In genomic region chr2:10820562-10820961, GRCh38 we compare ENCODE assay signal across 20 cellular contexts. TPM values are rescaled to one million over a fixed set of nuclear protein-coding genes. Genes with fewer than 3 reads are reported as not detected.
DNase-seq lines count a peak whose midpoint lies in the region; ATAC-seq, FAIRE-seq and TF ChIP-seq lines count a peak whose summit lies in the region.
"Had no signal": no experiment of that assay in that cellular context is flagged by ENCODE, and none has a peak within 500 bp of the region (broad histone marks: within the 10 kb centered on the region; RNA-seq: fewer than 3 reads in every experiment).

No MANE protein-coding gene starts in this region.

- H3K27me3 ChIP-seq in right lobe of liver (no peaks in the 10 kb centered on the region), HepG2 (ENCODE audit: control insufficient read depth in 1 of 2, insufficient read depth in 2 of 2, low read length in 2 of 2) (peaks cover 0 to 61% of the 10 kb centered on the region in 2 experiments; a peak in 3 of 5 replicates), ovary (no peaks in the 10 kb centered on the region)

- no peak overlapping the region for H2AFZ ChIP-seq in HepG2 (ENCODE audit: low read length)

- no peak for TF ChIP-seq POLR2A in right lobe of liver (IDR thresholded peaks at IDR 0.05)
- TF ChIP-seq POLR2A in HepG2 (IDR thresholded peaks at IDR 0.05; ENCODE audit: insufficient read depth in 1 of 2, low read depth in 2 of 2, low read length in 2 of 2): no peak
- no peak for TF ChIP-seq POLR2A in ovary (IDR thresholded peaks at IDR 0.05)

- H3K36me3 ChIP-seq in right lobe of liver (no peaks in the 10 kb centered on the region), HepG2 (replicated peaks in 1 of 2; ENCODE audit: control insufficient read depth in 1 of 2, insufficient read depth in 2 of 2, low read length in 2 of 2) (no peaks in the 10 kb centered on the region), ovary (no peaks in the 10 kb centered on the region)

- H3K4me1 Mint-ChIP-seq in activated naive CD4-positive, alpha-beta T cell treated with anti-CD3 and anti-CD28 coated beads, Interleukin-2, amount 10 ng/mL, durations not matched to agents 7 days and 5 days: no peaks in the 10 kb centered on the region
- H3K4me1 Mint-ChIP-seq in activated CD4-positive, alpha-beta memory T cell treated with anti-CD3 and anti-CD28 coated beads, Interleukin-2, amount 10 ng/mL, durations not matched to agents 7 days and 5 days: no peaks in the 10 kb centered on the region
- H3K4me1 Mint-ChIP-seq: CD8-positive, alpha-beta memory T cell had no signal

- no peaks in the 10 kb centered on the region for H3K9me3 Mint-ChIP-seq in activated naive CD4-positive, alpha-beta T cell treated with anti-CD3 and anti-CD28 coated beads, Interleukin-2, amount 10 ng/mL, durations not matched to agents 7 days and 5 days
- H3K9me3 Mint-ChIP-seq in activated CD4-positive, alpha-beta memory T cell treated with anti-CD3 and anti-CD28 coated beads, Interleukin-2, amount 10 ng/mL, durations not matched to agents 7 days and 5 days: no peaks in the 10 kb centered on the region
- H3K9me3 Mint-ChIP-seq: CD8-positive, alpha-beta memory T cell had no signal

- intact Hi-C loops in right lobe of liver (cut with DNase I) (no loop called here), HepG2 (cut with micrococcal nuclease; ENCODE audit: unreplicated experiment) (no loop called here), left cardiac atrium (cut with DNase I) (no loop called here), ovary (cut with DNase I) (no loop called here)

- POLR2A ChIA-PET in HepG2 (lab: Yijun Ruan, JAX): no interaction called here
- POLR2A ChIA-PET in activated CD4-positive, alpha-beta memory T cell treated with anti-CD3 and anti-CD28 coated beads, Interleukin-2, amount 10 ng/mL, durations not matched to agents 7 days and 5 days (lab: Charles Lee): interaction anchor here (0.9 kb wide), 1 partner anchor 8 kb away, joined by 4 read pairs; no protein-coding TSS in a partner anchor

- CTCF ChIA-PET in HepG2 (lab: Yijun Ruan, JAX; ENCODE audit: low intra/inter-chr PET ratio, low total read pairs): no interaction called here
- CTCF ChIA-PET in activated naive CD4-positive, alpha-beta T cell treated with anti-CD3 and anti-CD28 coated beads, Interleukin-2, amount 10 ng/mL, durations not matched to agents 7 days and 5 days (lab: Charles Lee): interaction anchor here (1.1 to 1.4 kb wide), 2 partner anchors 12 to 15 kb away, joined by 3 to 5 read pairs; no protein-coding TSS in a partner anchor
- CTCF ChIA-PET in activated CD4-positive, alpha-beta memory T cell treated with anti-CD3 and anti-CD28 coated beads, Interleukin-2, amount 10 ng/mL, durations not matched to agents 7 days and 5 days (lab: Charles Lee): interaction anchor here (1.6 to 1.7 kb wide), 2 partner anchors 12 to 15 kb away, joined by 6 to 7 read pairs; no protein-coding TSS in a partner anchor

- H3K27ac Mint-ChIP-seq in activated naive CD4-positive, alpha-beta T cell treated with anti-CD3 and anti-CD28 coated beads, Interleukin-2, amount 10 ng/mL, durations not matched to agents 7 days and 5 days: no peak overlapping the region
- no peak overlapping the region for H3K27ac Mint-ChIP-seq in activated CD4-positive, alpha-beta memory T cell treated with anti-CD3 and anti-CD28 coated beads, Interleukin-2, amount 10 ng/mL, durations not matched to agents 7 days and 5 days
- H3K27ac Mint-ChIP-seq: CD8-positive, alpha-beta memory T cell had no signal

- H3K79me2 ChIP-seq in HepG2 (ENCODE audit: insufficient read depth, low read length): no peaks in the 10 kb centered on the region

- no peak overlapping the region for H3K4me2 ChIP-seq in HepG2 (ENCODE audit: low read depth, low read length)
- H3K4me2 ChIP-seq: SK-N-SH had no signal

- TF ChIP-seq CTCF in right lobe of liver (IDR thresholded peaks at IDR 0.05): no peak
- TF ChIP-seq CTCF in HepG2 (CRISPR knock-in tag; IDR thresholded peaks at IDR 0.05): no peak
- TF ChIP-seq CTCF in ovary (IDR thresholded peaks at IDR 0.05): no peak

- no peaks in the 10 kb centered on the region for H4K20me1 ChIP-seq in HepG2 (ENCODE audit: insufficient read depth, low read length)

- H3K27me3 Mint-ChIP-seq in activated naive CD4-positive, alpha-beta T cell treated with anti-CD3 and anti-CD28 coated beads, Interleukin-2, amount 10 ng/mL, durations not matched to agents 7 days and 5 days: peaks cover 70% of the 10 kb centered on the region
- peaks cover 51% of the 10 kb centered on the region for H3K27me3 Mint-ChIP-seq in activated CD4-positive, alpha-beta memory T cell treated with anti-CD3 and anti-CD28 coated beads, Interleukin-2, amount 10 ng/mL, durations not matched to agents 7 days and 5 days

- no peak for TF ChIP-seq RAD21 in HepG2 (CRISPR knock-in tag; IDR thresholded peaks at IDR 0.05)

- no peak overlapping the region for H3K9ac ChIP-seq in HepG2 (ENCODE audit: insufficient read depth, low read depth, low read length)
- H3K9ac ChIP-seq: SK-N-SH had no signal

- no peaks in the 10 kb centered on the region for H3K36me3 Mint-ChIP-seq in activated naive CD4-positive, alpha-beta T cell treated with anti-CD3 and anti-CD28 coated beads, Interleukin-2, amount 10 ng/mL, durations not matched to agents 7 days and 5 days
- no peaks in the 10 kb centered on the region for H3K36me3 Mint-ChIP-seq in activated CD4-positive, alpha-beta memory T cell treated with anti-CD3 and anti-CD28 coated beads, Interleukin-2, amount 10 ng/mL, durations not matched to agents 7 days and 5 days (ENCODE audit: low read depth)
- H3K36me3 Mint-ChIP-seq: CD8-positive, alpha-beta memory T cell had no signal

- H3K9me3 ChIP-seq in right lobe of liver (no peaks in the 10 kb centered on the region), HepG2 (ENCODE audit: low read length) (no peaks in the 10 kb centered on the region), ovary (no peaks in the 10 kb centered on the region)
- H3K9me3 ChIP-seq: SK-N-SH had no signal

- H3K4me1 ChIP-seq in right lobe of liver: no peaks in the 10 kb centered on the region
- peaks cover 9% of the 10 kb centered on the region; the same call in 1 of the 2 replicates for H3K4me1 ChIP-seq in HepG2 (ENCODE audit: insufficient read depth, low read length)
- H3K4me1 ChIP-seq in ovary (ENCODE audit: insufficient read depth): no peaks in the 10 kb centered on the region

- TF ChIP-seq EP300 in HepG2 (IDR thresholded peaks at IDR 0.05; ENCODE audit: low read depth in 2 of 2, low read length in 2 of 2) (no peak), HepG2 (CRISPR knock-in tag; IDR thresholded peaks at IDR 0.05; ENCODE audit: borderline replicate concordance) (no peak), ovary (IDR thresholded peaks at IDR 0.05) (no peak)

- FAIRE-seq in HepG2 (lab: Jason Lieb, UNC): no peak
- FAIRE-seq: D721Med, H54 had no signal

- WGBS in right lobe of liver (ENCODE audit: insufficient coverage, low coverage, low lambda C conversion rate, missing lambda C conversion rate): 25% methylated on average over 5 of the region's 8 CpGs
- 23% methylated on average over 7 of the region's 8 CpGs for WGBS in HepG2 (ENCODE audit: low lambda C conversion rate)
- 4 to 8% (median 5%) methylated on average over 8 of the region's 8 CpGs for WGBS in ovary, 3 donors

- no peak overlapping the region for H3K4me3 ChIP-seq in right lobe of liver
- no peak overlapping the region for H3K4me3 ChIP-seq in HepG2 (replicated peaks in 1 of 3; ENCODE audit: insufficient read depth in 1 of 3, low read depth in 2 of 3, low read length in 3 of 3)
- H3K4me3 ChIP-seq in ovary: no peak overlapping the region

- no peak overlapping the region for H3K4me3 Mint-ChIP-seq in activated naive CD4-positive, alpha-beta T cell treated with anti-CD3 and anti-CD28 coated beads, Interleukin-2, amount 10 ng/mL, durations not matched to agents 7 days and 5 days
- no peak overlapping the region for H3K4me3 Mint-ChIP-seq in activated CD4-positive, alpha-beta memory T cell treated with anti-CD3 and anti-CD28 coated beads, Interleukin-2, amount 10 ng/mL, durations not matched to agents 7 days and 5 days
- H3K4me3 Mint-ChIP-seq: CD8-positive, alpha-beta memory T cell had no signal

- BruUV-seq in HepG2 (replicated peaks; lab: Mats Ljungman, UMichigan): no TSS peak

- DNase-seq in right lobe of liver: no peak
- DNase-seq in HepG2 (ENCODE audit: low spot score): no peak
- peak; percentile 54 for DNase-seq in left cardiac atrium
- DNase-seq in ovary: peak in 3 of 5 donors; percentile 26 to 71 (median 41)
- no peak for DNase-seq in NK-92 (lab: John Stamatoyannopoulos, UW; ENCODE audit: unreplicated experiment)
- DNase-seq in activated naive CD4-positive, alpha-beta T cell treated with anti-CD3 and anti-CD28 coated beads, Interleukin-2, amount 10 ng/mL, durations not matched to agents 7 days and 5 days: no peak
- no peak for DNase-seq in activated CD4-positive, alpha-beta memory T cell treated with anti-CD3 and anti-CD28 coated beads, Interleukin-2, amount 10 ng/mL, durations not matched to agents 7 days and 5 days
- DNase-seq: C1 segment of cervical spinal cord; CD8-positive, alpha-beta memory T cell; DMS79 treated with DMSO at 0.1 percent for 48 hours; Karpas-422; NCI-H1092 treated with DMSO at 0.1 percent for 48 hours; NCI-H2081; NCI-H2171 treated with DMSO at 0.1 percent for 48 hours; NCI-H526 treated with DMSO at 0.1 percent for 48 hours; NK-92 treated with Interleukin-12 subunit alpha and Interleukin-12 subunit beta, amount 100 ng/mL, for 24 hours; SHP77 treated with DMSO at 0.1 percent for 48 hours; SK-N-SH had no signal

- no peak overlapping the region for H3K27ac ChIP-seq in right lobe of liver
- no peak overlapping the region for H3K27ac ChIP-seq in HepG2 (ENCODE audit: extremely low read length, insufficient read depth, low read length)
- H3K27ac ChIP-seq in ovary: no peak overlapping the region

- ATAC-seq in right lobe of liver (peak; percentile 25 to 58 (median 44)), HepG2 (no peak), left cardiac atrium (peak; percentile 42 to 43)

- in situ Hi-C loops in HepG2 (cut with HindIII; ENCODE audit: extremely low pct_ligation_motif_present, low pct_unique_long_range_greater_than_20kb): no loop called here

RNA-seq across cellular contexts. Expression of gene PDIA6, which starts 8.0 kb away (rescaled TPM):
- total RNA-seq in right lobe of liver: 100 to 1,000 TPM; 141 to 232 (median 191) TPM
- total RNA-seq in HepG2 (2016; rRNA removed; fragmentation: Illumina TruSeq; extraction: Trizol): 318 and 642 TPM in 2 replicates
- 56.1 and 61.3 TPM in 2 replicates for total RNA-seq in HepG2 (2016; cell fraction: cytosol; rRNA removed; fragmentation: Illumina TruSeq; extraction: Trizol; ENCODE audit: low read depth)
- total RNA-seq in HepG2 (2016; cell fraction: insoluble cytoplasmic fraction; rRNA removed; fragmentation: Illumina TruSeq; extraction: Trizol): 300 and 675 TPM in 2 replicates
- total RNA-seq in HepG2 (2016; cell fraction: membrane; rRNA removed; fragmentation: Illumina TruSeq; extraction: Trizol): 124 and 135 TPM in 2 replicates
- 502 and 568 TPM in 2 replicates for total RNA-seq in HepG2 (2016; cell fraction: nucleus; rRNA removed; fragmentation: Illumina TruSeq; extraction: Trizol)
- 418 and 586 TPM in 2 replicates for polyA plus RNA-seq in HepG2 (2011; rRNA removed)
- polyA plus RNA-seq in HepG2 (2011; cell fraction: cytosol; rRNA removed): 484 and 553 TPM in 2 replicates
- 135 and 158 TPM in 2 replicates for polyA plus RNA-seq in HepG2 (2011; cell fraction: nucleus; rRNA removed)
- 484 and 600 TPM in 2 replicates for polyA plus RNA-seq in HepG2 (2012)
- polyA plus RNA-seq in HepG2 (2016; cell fraction: cytosol; fragmentation: Illumina TruSeq; extraction: Trizol; ENCODE audit: low read depth): 61.3 and 65.3 TPM in 2 replicates
- 289 and 301 TPM in 2 replicates for polyA plus RNA-seq in HepG2 (2016; cell fraction: insoluble cytoplasmic fraction; fragmentation: Illumina TruSeq; extraction: Trizol; ENCODE audit: low read depth)
- 102 and 106 TPM in 2 replicates for polyA plus RNA-seq in HepG2 (2016; cell fraction: membrane; fragmentation: Illumina TruSeq; extraction: Trizol; ENCODE audit: low read depth)
- polyA plus RNA-seq in HepG2 (2016; cell fraction: nucleus; fragmentation: Illumina TruSeq; extraction: Trizol; ENCODE audit: insufficient read depth, low read depth): 690 and 757 TPM in 2 replicates
- polyA minus RNA-seq in HepG2 (2011; rRNA and poly(A)+ RNA removed; ENCODE audit: low replicate concordance): 87.6 and 158 TPM in 2 replicates
- polyA minus RNA-seq in HepG2 (2011; cell fraction: cytosol; rRNA and poly(A)+ RNA removed): 230 and 245 TPM in 2 replicates
- 115 and 127 TPM in 2 replicates for polyA minus RNA-seq in HepG2 (2011; cell fraction: nucleus; rRNA and poly(A)+ RNA removed)
- total RNA-seq in left cardiac atrium: 100 to 1,000 TPM; 149 to 157 TPM
- total RNA-seq in ovary: 100 to 1,000 TPM in 4 of 7 donors, 10 to 100 TPM in 3; 60.6 to 166 (median 109) TPM
- 100 to 1,000 TPM; 102 to 220 TPM for polyA plus RNA-seq in ovary
- total RNA-seq in activated CD4-positive, alpha-beta memory T cell treated with anti-CD3 and anti-CD28 coated beads, Interleukin-2, amount 10 ng/mL, durations not matched to agents 7 days and 5 days: 100 to 1,000 TPM; 161 to 165 TPM

Comparison
In these comparisons a context has a peak if more than half of its experiments do, and no peak if none do; other contexts are left out.
1. DNase-seq: peak in left cardiac atrium (single experiment) and ovary (3 of 5); none in right lobe of liver (0 of 3), HepG2 (single experiment), NK-92 (single experiment), activated naive CD4-positive, alpha-beta T cell treated with anti-CD3 and anti-CD28 coated beads, Interleukin-2, amount 10 ng/mL, durations not matched to agents 7 days and 5 days (single experiment) and activated CD4-positive, alpha-beta memory T cell treated with anti-CD3 and anti-CD28 coated beads, Interleukin-2, amount 10 ng/mL, durations not matched to agents 7 days and 5 days (single experiment).